In the genomic region with DNA sequence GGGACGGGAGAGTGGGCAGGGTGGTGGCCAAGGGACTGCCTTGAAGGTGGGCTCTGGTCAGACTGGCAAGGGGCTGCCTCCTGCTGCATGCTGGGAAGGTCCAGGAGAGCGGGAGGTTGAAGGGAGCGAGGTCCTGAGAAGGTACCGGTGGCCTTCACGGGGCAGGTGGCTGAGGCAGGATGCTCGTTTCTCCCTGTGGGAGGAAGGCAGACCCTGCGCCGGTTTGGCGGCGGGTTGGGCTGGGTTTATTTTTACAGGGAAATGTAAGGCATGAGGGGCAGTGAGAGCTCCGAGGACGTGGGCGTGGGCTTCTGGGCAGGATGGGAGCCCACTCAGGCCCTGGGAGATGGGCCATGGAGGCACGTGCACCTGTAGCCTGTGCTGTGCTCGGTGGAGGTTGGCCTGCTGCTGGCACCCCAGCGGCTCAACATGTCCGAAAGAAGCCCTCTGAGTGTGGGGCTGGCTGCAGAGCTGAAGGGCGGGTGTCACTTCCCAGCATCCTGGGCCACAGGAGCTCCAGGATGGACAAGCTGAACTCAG, we compare ENCODE assay signal across 19 cellular contexts. TPM values are rescaled to one million over a fixed set of nuclear protein-coding genes. Genes with fewer than 3 reads are reported as not detected.
DNase-seq lines count a peak whose midpoint lies in the region; ATAC-seq and TF ChIP-seq lines count a peak whose summit lies in the region.
"Had no signal": no experiment of that assay in that cellular context is flagged by ENCODE, and none has a peak within 500 bp of the region (broad histone marks: within the 10 kb centered on the region; RNA-seq: fewer than 3 reads in every experiment).

No MANE protein-coding gene starts in this region.

- H2AFZ ChIP-seq in neuronal stem cell (ENCODE audit: low read length) (no peak overlapping the region), Karpas-422 (ENCODE audit: low read length) (no peak overlapping the region)
- H2AFZ ChIP-seq: GM23248 had no signal

- peaks cover 5% of the 10 kb centered on the region for H3K4me1 Mint-ChIP-seq in activated T-helper 17 cell treated with anti-CD3 and anti-CD28 coated beads, Interleukin-2, amount 50 U/mL, for 72 hours
- peaks cover 9% of the 10 kb centered on the region for H3K4me1 Mint-ChIP-seq in activated CD4-positive, alpha-beta T cell treated with anti-CD3 and anti-CD28 coated beads, Interleukin-2, amount 10 ng/mL, durations not matched to agents 24 days and 14 days
- H3K4me1 Mint-ChIP-seq: CD4-positive, CD25-positive, alpha-beta regulatory T cell; CD8-positive, alpha-beta memory T cell had no signal

- no peak overlapping the region for H2AK5ac ChIP-seq in neuronal stem cell (ENCODE audit: low read depth, low read length)

- H2BK120ac ChIP-seq in neuronal stem cell (ENCODE audit: low read depth, low read length), result no peak overlapping the region

- H3K4me3 Mint-ChIP-seq in activated T-helper 17 cell treated with anti-CD3 and anti-CD28 coated beads, Interleukin-2, amount 50 U/mL, for 72 hours, result no peak overlapping the region
- H3K4me3 Mint-ChIP-seq in activated CD4-positive, alpha-beta T cell treated with anti-CD3 and anti-CD28 coated beads, Interleukin-2, amount 10 ng/mL, durations not matched to agents 24 days and 14 days, result no peak overlapping the region
- H3K4me3 Mint-ChIP-seq: CD4-positive, CD25-positive, alpha-beta regulatory T cell; CD8-positive, alpha-beta memory T cell had no signal

- H2BK5ac ChIP-seq in neuronal stem cell (ENCODE audit: low read length), result peak overlapping the region; percentile 67

- no peak overlapping the region for H3K4ac ChIP-seq in neuronal stem cell (ENCODE audit: low read length)

- H4K91ac ChIP-seq in neuronal stem cell (ENCODE audit: low read depth, low read length, poor library complexity), result no peak overlapping the region

- peak overlapping the region; percentile 68 for H3K27ac Mint-ChIP-seq in activated T-helper 17 cell treated with anti-CD3 and anti-CD28 coated beads, Interleukin-2, amount 50 U/mL, for 72 hours
- H3K27ac Mint-ChIP-seq in activated CD4-positive, alpha-beta T cell treated with anti-CD3 and anti-CD28 coated beads, Interleukin-2, amount 10 ng/mL, durations not matched to agents 24 days and 14 days, result no peak overlapping the region

- H3K4me3 ChIP-seq in neuronal stem cell (ENCODE audit: low read length in 2 of 2) (no peak overlapping the region), Karpas-422 (ENCODE audit: low read length) (no peak overlapping the region)
- H3K4me3 ChIP-seq: GM23248 had no signal

- H3K9me2 ChIP-seq in Karpas-422 (replicated peaks; ENCODE audit: insufficient read depth, low read length), result no peaks in the 10 kb centered on the region

- H3K4me2 ChIP-seq in neuronal stem cell (ENCODE audit: insufficient read depth, low read length, poor library complexity, severe bottlenecking) (no peak overlapping the region), Karpas-422 (ENCODE audit: low read depth, low read length, poor library complexity, severe bottlenecking) (no peak overlapping the region)

- intact Hi-C loops in activated CD4-positive, alpha-beta T cell treated with anti-CD3 and anti-CD28 coated beads, Interleukin-2, amount 10 ng/mL, durations not matched to agents 24 days and 14 days (cut with micrococcal nuclease), result no loop called here

- no peaks in the 10 kb centered on the region for H4K20me1 ChIP-seq in Karpas-422 (ENCODE audit: insufficient read depth, low read depth, low read length)

- H2BK12ac ChIP-seq in neuronal stem cell (ENCODE audit: low read length), result no peak overlapping the region

- H4K8ac ChIP-seq in neuronal stem cell (ENCODE audit: low read depth, low read length), result no peak overlapping the region

- H3K27ac ChIP-seq in RWPE1 (peak overlapping the region; percentile 17; the same call in 1 of the 2 replicates), neuronal stem cell (replicated peaks; ENCODE audit: low read length) (no peak overlapping the region), Karpas-422 (ENCODE audit: low read length) (no peak overlapping the region)
- H3K27ac ChIP-seq: GM23248 had no signal

- H3K27me3 ChIP-seq in neuronal stem cell (ENCODE audit: control insufficient read depth in 3 of 3, insufficient read depth in 3 of 3, low read depth in 1 of 3, low read length in 3 of 3) (no peaks in the 10 kb centered on the region), Karpas-422 (ENCODE audit: low read length) (no peaks in the 10 kb centered on the region)
- H3K27me3 ChIP-seq: BE2C had no signal

- no peak for ATAC-seq in activated T-helper 17 cell treated with anti-CD3 and anti-CD28 coated beads, Interleukin-2, amount 50 U/mL, for 72 hours (replicated peaks)

- TF ChIP-seq CTCF in RWPE1 (conservative IDR thresholded peaks at IDR 0.05; ENCODE audit: low read depth) (no peak), GM10248 (IDR thresholded peaks at IDR 0.05; ENCODE audit: control extremely low read depth, extremely low read depth, low read depth, missing control alignments) (no peak)

- H3K14ac ChIP-seq in neuronal stem cell (ENCODE audit: low read length), result no peak overlapping the region

- no peak overlapping the region for H3K18ac ChIP-seq in neuronal stem cell (ENCODE audit: low read length)

- H3K79me2 ChIP-seq in Karpas-422 (ENCODE audit: low read length), result no peaks in the 10 kb centered on the region

- H3K36me3 Mint-ChIP-seq in activated T-helper 17 cell treated with anti-CD3 and anti-CD28 coated beads, Interleukin-2, amount 50 U/mL, for 72 hours (ENCODE audit: low read depth), result no peaks in the 10 kb centered on the region
- peaks cover 18% of the 10 kb centered on the region for H3K36me3 Mint-ChIP-seq in activated CD4-positive, alpha-beta T cell treated with anti-CD3 and anti-CD28 coated beads, Interleukin-2, amount 10 ng/mL, durations not matched to agents 24 days and 14 days (ENCODE audit: low read depth)

- no peak overlapping the region for H3K23ac ChIP-seq in neuronal stem cell (ENCODE audit: low read depth, low read length, poor library complexity)

- peaks cover 9% of the 10 kb centered on the region for H3K79me1 ChIP-seq in neuronal stem cell (ENCODE audit: low read depth, low read length)

- DNase-seq in RWPE1 (ENCODE audit: low spot score) (no peak), neuronal stem cell (ENCODE audit: low spot score) (no peak), GM10248 (ENCODE audit: extremely low spot score) (no peak), Karpas-422 (no peak)
- no peak for DNase-seq in activated CD4-positive, alpha-beta T cell treated with anti-CD3 and anti-CD28 coated beads, Interleukin-2, amount 10 ng/mL, durations not matched to agents 24 days and 14 days
- DNase-seq: ACHN; BE2C; C1 segment of cervical spinal cord; CD4-positive, CD25-positive, alpha-beta regulatory T cell; CD8-positive, alpha-beta memory T cell; COR-L47; DMS 273 treated with DMSO at 0.1 percent for 48 hours; DMS53; DND-41; EL; GM23248; HCEC 1CT; IMR-90 had no signal

- H3K9me3 Mint-ChIP-seq in activated T-helper 17 cell treated with anti-CD3 and anti-CD28 coated beads, Interleukin-2, amount 50 U/mL, for 72 hours, result no peaks in the 10 kb centered on the region
- H3K9me3 Mint-ChIP-seq in activated CD4-positive, alpha-beta T cell treated with anti-CD3 and anti-CD28 coated beads, Interleukin-2, amount 10 ng/mL, durations not matched to agents 24 days and 14 days, result no peaks in the 10 kb centered on the region
- H3K9me3 Mint-ChIP-seq: CD4-positive, CD25-positive, alpha-beta regulatory T cell; CD8-positive, alpha-beta memory T cell had no signal

- H3K4me1 ChIP-seq in neuronal stem cell (ENCODE audit: control insufficient read depth in 2 of 2, insufficient read depth in 1 of 2, low read depth in 1 of 2, low read length in 2 of 2) (peaks cover 12 to 14% of the 10 kb centered on the region in 2 donors), Karpas-422 (ENCODE audit: low read length) (peaks cover 4% of the 10 kb centered on the region; the same call in 1 of the 2 replicates)
- H3K4me1 ChIP-seq: BE2C had no signal

- H2BK15ac ChIP-seq in neuronal stem cell (ENCODE audit: low read length), result no peak overlapping the region

- no CpG with 5 or more reads among the region's 18 CpGs for WGBS in neuronal stem cell (ENCODE audit: extremely low coverage in 2 of 2, insufficient read length in 2 of 2, insufficient replicate concordance in 1 of 2), 2 donors

- CTCF ChIA-PET in RWPE1 (lab: Yijun Ruan, JAX) (interaction anchor here (2.3 to 3.4 kb wide), 2 partner anchors 8 to 23 kb away, joined by 11 to 14 read pairs; no protein-coding TSS in a partner anchor), GM10248 (lab: Yijun Ruan, JAX) (interaction anchor here (0.9 to 40.2 kb wide), 4 partner anchors 14 to 95 kb away, joined by 3 to 680 read pairs (median 12); no protein-coding TSS in a partner anchor)

- POLR2A ChIA-PET in RWPE1 (lab: Yijun Ruan, JAX; ENCODE audit: low non-redundant PET) (no interaction called here), GM10248 (lab: Yijun Ruan, JAX) (no interaction called here)

- H3K9ac ChIP-seq in neuronal stem cell (ENCODE audit: low read depth, low read length, poor library complexity), result peak overlapping the region; percentile 56
- no peak overlapping the region for H3K9ac ChIP-seq in Karpas-422 (ENCODE audit: low read length)
- H3K9ac ChIP-seq: GM23248 had no signal

- H3K9me3 ChIP-seq in neuronal stem cell (replicated peaks in 1 of 2; ENCODE audit: control insufficient read depth in 2 of 2, insufficient read depth in 1 of 2, low read depth in 1 of 2, low read length in 2 of 2), result peaks cover 0 to 3% of the 10 kb centered on the region in 2 donors
- H3K9me3 ChIP-seq in Karpas-422 (ENCODE audit: low read length), result no peaks in the 10 kb centered on the region
- H3K9me3 ChIP-seq: BE2C had no signal

- H3K36me3 ChIP-seq in neuronal stem cell (replicated peaks in 1 of 2; ENCODE audit: control insufficient read depth in 2 of 2, insufficient read depth in 2 of 2, low read length in 2 of 2) (peaks cover 16 to 65% of the 10 kb centered on the region in 2 donors), Karpas-422 (ENCODE audit: insufficient read depth, low read length) (no peaks in the 10 kb centered on the region)

- H3K27me3 Mint-ChIP-seq in activated T-helper 17 cell treated with anti-CD3 and anti-CD28 coated beads, Interleukin-2, amount 50 U/mL, for 72 hours, result no peaks in the 10 kb centered on the region
- H3K27me3 Mint-ChIP-seq in activated CD4-positive, alpha-beta T cell treated with anti-CD3 and anti-CD28 coated beads, Interleukin-2, amount 10 ng/mL, durations not matched to agents 24 days and 14 days, result no peaks in the 10 kb centered on the region
- H3K27me3 Mint-ChIP-seq: CD4-positive, CD25-positive, alpha-beta regulatory T cell had no signal

RNA-seq across cellular contexts. Expression of a gene that starts 27.3 kb away (rescaled TPM):
- total RNA-seq in activated T-helper 17 cell treated with anti-CD3 and anti-CD28 coated beads, Interleukin-2, amount 50 U/mL, for 72 hours, result 1 to 10 TPM in 1 of 2 donors, under 1 TPM in 1; 0.67 to 2.2 TPM
- polyA plus RNA-seq in neuronal stem cell (2013, experiment 1 of 2), result 15.9 TPM
- polyA plus RNA-seq in neuronal stem cell (2013, experiment 2 of 2), result 15.2 TPM
- total RNA-seq in Karpas-422 (2014; rRNA removed; shearing (Covaris generic); ENCODE audit: low replicate concordance), result 0.48 and 2.3 TPM in 2 replicates
- total RNA-seq in activated CD4-positive, alpha-beta T cell treated with anti-CD3 and anti-CD28 coated beads, Interleukin-2, amount 10 ng/mL, durations not matched to agents 24 days and 14 days, result 11.7 and 12.2 TPM in 2 replicates
- polyA plus RNA-seq: CD4-positive, CD25-positive, alpha-beta regulatory T cell had no signal

RNA-seq across cellular contexts. Expression of a gene that starts 39.5 kb away (rescaled TPM):
- total RNA-seq in activated T-helper 17 cell treated with anti-CD3 and anti-CD28 coated beads, Interleukin-2, amount 50 U/mL, for 72 hours, result 100 to 1,000 TPM in 1 of 2 donors, 10 to 100 TPM in 1; 77.9 to 131 TPM
- 74.5 TPM for polyA plus RNA-seq in neuronal stem cell (2013, experiment 1 of 2)
- polyA plus RNA-seq in neuronal stem cell (2013, experiment 2 of 2), result 76.7 TPM
- 62.7 and 98.6 TPM in 2 replicates for total RNA-seq in Karpas-422 (2014; rRNA removed; shearing (Covaris generic); ENCODE audit: low replicate concordance)
- total RNA-seq in activated CD4-positive, alpha-beta T cell treated with anti-CD3 and anti-CD28 coated beads, Interleukin-2, amount 10 ng/mL, durations not matched to agents 24 days and 14 days, result 104 and 107 TPM in 2 replicates

RNA-seq across cellular contexts. Expression of a gene that starts 40.1 kb away (rescaled TPM):
- total RNA-seq in activated T-helper 17 cell treated with anti-CD3 and anti-CD28 coated beads, Interleukin-2, amount 50 U/mL, for 72 hours, result 10 to 100 TPM; 19.8 to 21.8 TPM
- 12.9 TPM for polyA plus RNA-seq in neuronal stem cell (2013, experiment 1 of 2)
- 12.1 TPM for polyA plus RNA-seq in neuronal stem cell (2013, experiment 2 of 2)
- not detected in 2 replicates for total RNA-seq in Karpas-422 (2014; rRNA removed; shearing (Covaris generic); ENCODE audit: low replicate concordance)
- 8.6 and 11.4 TPM in 2 replicates for total RNA-seq in activated CD4-positive, alpha-beta T cell treated with anti-CD3 and anti-CD28 coated beads, Interleukin-2, amount 10 ng/mL, durations not matched to agents 24 days and 14 days
